Comparison of ENCODE assay signal across 8 cellular contexts in the genomic region with DNA sequence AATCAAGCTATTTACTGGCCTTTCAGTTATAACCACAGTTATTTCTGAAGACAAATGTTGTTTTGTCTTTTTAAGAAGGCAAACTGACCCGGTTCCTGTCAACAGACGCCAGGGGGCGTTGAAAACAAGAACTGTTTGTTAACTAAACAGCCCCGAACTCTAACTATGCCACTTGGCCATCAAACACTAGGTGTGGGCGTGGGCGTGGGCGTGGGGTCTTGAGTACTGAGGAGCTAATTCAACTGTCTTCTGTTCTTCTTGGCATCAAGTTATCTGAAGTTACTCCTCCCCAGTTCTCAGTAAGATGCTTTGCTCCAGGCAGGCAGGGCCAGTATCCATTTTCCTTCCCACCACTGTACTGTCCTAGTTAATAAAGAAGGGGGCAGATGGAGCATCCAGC.
DNase-seq lines count a peak whose midpoint lies in the region; ATAC-seq and TF ChIP-seq lines count a peak whose summit lies in the region.

No MANE protein-coding gene starts in this region.

- no peak for ATAC-seq in CD4-positive, CD25-positive, alpha-beta regulatory T cell (ENCODE audit: low read depth in 2 of 2)
- ATAC-seq in HG03432 (IDR thresholded peaks at IDR 0.05; ENCODE audit: unreplicated experiment) (peak; percentile 38), HG03571 (IDR thresholded peaks at IDR 0.05; ENCODE audit: unreplicated experiment) (no peak), GM21528 (IDR thresholded peaks at IDR 0.05; ENCODE audit: low FRiP score, unreplicated experiment) (no peak)

- H3K27ac Mint-ChIP-seq in CD4-positive, CD25-positive, alpha-beta regulatory T cell = peak overlapping the region in 1 of 3 donors; percentile 4
- no peak overlapping the region for H3K27ac Mint-ChIP-seq in glutamatergic neuron (ENCODE audit: unreplicated experiment)

- H3K9me3 Mint-ChIP-seq in CD4-positive, CD25-positive, alpha-beta regulatory T cell = no peaks in the 10 kb centered on the region
- no peaks in the 10 kb centered on the region for H3K9me3 Mint-ChIP-seq in glutamatergic neuron (ENCODE audit: unreplicated experiment)

- DNase-seq in CD4-positive, CD25-positive, alpha-beta regulatory T cell = peak; percentile 23 to 63 (median 30)
- DNase-seq in RPMI8226 (peak; percentile 75), glutamatergic neuron (peak; percentile 56), renal cortical epithelial cell (ENCODE audit: low read depth) (peak; percentile 50)
- peak; percentile 27 for DNase-seq in activated gamma-delta T cell treated with anti-CD3 and anti-CD28 coated beads, Interleukin-2, amount 50 U/mL, for 16 hours (ENCODE audit: low read depth)

- H3K27ac ChIP-seq in CD4-positive, CD25-positive, alpha-beta regulatory T cell (ENCODE audit: insufficient read depth, low read length, poor library complexity, severe bottlenecking) = no peak overlapping the region

- no peaks in the 10 kb centered on the region for H3K9me3 ChIP-seq in CD4-positive, CD25-positive, alpha-beta regulatory T cell (ENCODE audit: control insufficient read depth in 2 of 2, low read length in 2 of 2)

- no peak overlapping the region for H3K4me3 Mint-ChIP-seq in CD4-positive, CD25-positive, alpha-beta regulatory T cell
- no peak overlapping the region for H3K4me3 Mint-ChIP-seq in glutamatergic neuron (ENCODE audit: unreplicated experiment)

- no peak overlapping the region for H3K4me3 ChIP-seq in CD4-positive, CD25-positive, alpha-beta regulatory T cell (ENCODE audit: low read depth, low read length)

- peaks cover 4% of the 10 kb centered on the region for H3K4me1 ChIP-seq in CD4-positive, CD25-positive, alpha-beta regulatory T cell (ENCODE audit: control insufficient read depth, insufficient read depth, low read length, poor library complexity, severe bottlenecking)

- no peaks in the 10 kb centered on the region for H3K36me3 Mint-ChIP-seq in CD4-positive, CD25-positive, alpha-beta regulatory T cell
- no peaks in the 10 kb centered on the region for H3K36me3 Mint-ChIP-seq in glutamatergic neuron (ENCODE audit: unreplicated experiment)

- peaks cover 0 to 2% (median under 1%) of the 10 kb centered on the region in 4 donors for H3K4me1 Mint-ChIP-seq in CD4-positive, CD25-positive, alpha-beta regulatory T cell
- H3K4me1 Mint-ChIP-seq in glutamatergic neuron (ENCODE audit: low read depth, unreplicated experiment) = no peaks in the 10 kb centered on the region

- H3K27me3 ChIP-seq in CD4-positive, CD25-positive, alpha-beta regulatory T cell (ENCODE audit: control insufficient read depth, insufficient read depth, low read length) = no peaks in the 10 kb centered on the region

- peak; percentile 77 for TF ChIP-seq CTCF in glutamatergic neuron (IDR thresholded peaks at IDR 0.05; ENCODE audit: partially characterized antibody, unreplicated experiment)

- peaks cover 15% of the 10 kb centered on the region for H3K27me3 Mint-ChIP-seq in CD4-positive, CD25-positive, alpha-beta regulatory T cell
- no peaks in the 10 kb centered on the region for H3K27me3 Mint-ChIP-seq in glutamatergic neuron (ENCODE audit: unreplicated experiment)

- H3K36me3 ChIP-seq in CD4-positive, CD25-positive, alpha-beta regulatory T cell (ENCODE audit: control insufficient read depth, insufficient read depth, low read length) = no peaks in the 10 kb centered on the region
